Comparison of ENCODE assay signal across 16 cellular contexts in genomic region chr2:113200736-113201490, GRCh38. TPM values are rescaled to one million over a fixed set of nuclear protein-coding genes. Genes with fewer than 3 reads are reported as not detected.
DNase-seq lines count a peak whose midpoint lies in the region; ATAC-seq and TF ChIP-seq lines count a peak whose summit lies in the region.
"Had no signal": no experiment of that assay in that cellular context is flagged by ENCODE, and none has a peak within 500 bp of the region (broad histone marks: within the 10 kb centered on the region; RNA-seq: fewer than 3 reads in every experiment).

No MANE protein-coding gene starts in this region.

- peaks cover 16% of the 10 kb centered on the region for H3K36me3 ChIP-seq in upper lobe of right lung

- ATAC-seq in activated naive CD4-positive, alpha-beta T cell treated with anti-CD3 and anti-CD28 coated beads, Interleukin-2, amount 50 U/mL, for 72 hours, result no peak
- ATAC-seq in upper lobe of right lung, result no peak
- no peak for ATAC-seq in GM21381 (IDR thresholded peaks at IDR 0.05; ENCODE audit: unreplicated experiment)
- ATAC-seq in GM18907 (IDR thresholded peaks at IDR 0.05; ENCODE audit: unreplicated experiment), result no peak
- ATAC-seq in HG02840 (IDR thresholded peaks at IDR 0.05; ENCODE audit: low FRiP score, unreplicated experiment), result no peak

- peaks cover 0 to 29% of the 10 kb centered on the region in 2 donors for H3K36me3 Mint-ChIP-seq in activated naive CD4-positive, alpha-beta T cell treated with anti-CD3 and anti-CD28 coated beads, Interleukin-2, amount 50 U/mL, for 72 hours

- H3K4me3 ChIP-seq in upper lobe of right lung, result no peak overlapping the region
- H3K4me3 ChIP-seq: GM23338, upper lobe of left lung had no signal

- H3K27me3 ChIP-seq in upper lobe of right lung, result no peaks in the 10 kb centered on the region
- H3K27me3 ChIP-seq: upper lobe of left lung had no signal

- no peak overlapping the region for H3K27ac ChIP-seq in upper lobe of right lung
- H3K27ac ChIP-seq: upper lobe of left lung had no signal

- intact Hi-C loops in upper lobe of right lung (cut with DNase I), result loop anchor here (5.0 kb wide), 1 partner anchor 41 kb away; no protein-coding TSS in a partner anchor

- peak; percentile 24 for DNase-seq in activated effector memory CD4-positive, alpha-beta T cell treated with anti-CD3 and anti-CD28 coated beads, Interleukin-2, amount 50 U/mL, for 16 hours
- DNase-seq in activated effector memory CD4-positive, alpha-beta T cell treated with Interleukin-2 at 50 U/mL for 16 hours, result no peak
- no peak for DNase-seq in activated naive CD4-positive, alpha-beta T cell treated with anti-CD3 and anti-CD28 coated beads, Interleukin-2, amount 50 U/mL, for 72 hours (ENCODE audit: low spot score in 2 of 2)
- DNase-seq in kidney tubule cell (ENCODE audit: low spot score) (peak; percentile 85), upper lobe of right lung (peak; percentile 55)
- DNase-seq: activated CD4-positive, alpha-beta T cell treated with anti-CD3 and anti-CD28 coated beads, Interleukin-2, amount 50 U/mL, for 48 hours; activated gamma-delta T cell; kidney; SHP77; T-helper 9 cell had no signal

- H3K27ac Mint-ChIP-seq in activated naive CD4-positive, alpha-beta T cell treated with anti-CD3 and anti-CD28 coated beads, Interleukin-2, amount 50 U/mL, for 72 hours, result peak overlapping the region; percentile 44 to 50
- H3K27ac Mint-ChIP-seq: GM23338 had no signal

- H3K9me3 Mint-ChIP-seq in activated naive CD4-positive, alpha-beta T cell treated with anti-CD3 and anti-CD28 coated beads, Interleukin-2, amount 50 U/mL, for 72 hours, result no peaks in the 10 kb centered on the region
- H3K9me3 Mint-ChIP-seq: central memory CD8-positive, alpha-beta T cell; GM23338 had no signal

- no peak for TF ChIP-seq CTCF in upper lobe of right lung (IDR thresholded peaks at IDR 0.05)

- H3K9me3 ChIP-seq in upper lobe of right lung, result no peaks in the 10 kb centered on the region
- H3K9me3 ChIP-seq: upper lobe of left lung had no signal

- peaks cover 5% of the 10 kb centered on the region for H3K4me1 ChIP-seq in upper lobe of right lung

RNA-seq across cellular contexts. Expression of gene PSD4, which starts 27.1 kb away (rescaled TPM):
- 100 to 1,000 TPM; 137 to 305 TPM for total RNA-seq in activated naive CD4-positive, alpha-beta T cell treated with anti-CD3 and anti-CD28 coated beads, Interleukin-2, amount 50 U/mL, for 72 hours
- total RNA-seq in upper lobe of right lung, result 37.8 TPM

Comparison
In these comparisons a context has a peak if more than half of its experiments do, and no peak if none do; other contexts are left out.
1. DNase-seq: peak in activated effector memory CD4-positive, alpha-beta T cell treated with anti-CD3 and anti-CD28 coated beads, Interleukin-2, amount 50 U/mL, for 16 hours (single experiment), kidney tubule cell (single experiment) and upper lobe of right lung (single experiment); none in activated effector memory CD4-positive, alpha-beta T cell treated with Interleukin-2 at 50 U/mL for 16 hours (single experiment) and activated naive CD4-positive, alpha-beta T cell treated with anti-CD3 and anti-CD28 coated beads, Interleukin-2, amount 50 U/mL, for 72 hours (0 of 2).